ENCODE assay signal across 8 cellular contexts in the genomic region with DNA sequence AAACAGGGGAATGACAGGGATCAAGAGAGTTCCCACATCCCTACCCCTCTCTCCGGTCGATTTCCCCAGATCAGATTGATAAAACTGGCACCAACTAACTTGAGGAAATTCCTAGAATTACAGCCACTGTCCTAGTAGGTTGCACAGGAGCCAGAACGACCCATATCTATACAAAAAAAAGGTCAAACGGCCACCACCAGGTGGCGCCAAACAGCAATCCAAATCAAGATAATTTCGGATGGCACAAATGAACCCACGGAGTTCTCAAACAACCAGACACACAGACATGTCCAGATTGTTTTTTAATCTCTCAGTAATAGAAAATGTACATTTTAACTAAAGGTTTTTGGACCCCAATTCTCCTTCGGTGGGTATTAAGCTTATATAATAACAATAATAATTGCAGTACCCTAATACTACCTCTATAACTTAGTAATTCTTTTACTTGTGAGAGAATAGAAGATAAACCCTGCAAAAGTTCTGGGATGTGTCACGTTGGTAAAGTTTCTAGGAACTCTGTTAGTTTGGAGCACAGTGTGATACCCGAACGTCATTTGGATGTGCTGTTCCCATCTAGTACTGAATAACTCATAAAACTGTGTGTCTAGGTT.
A peak's percentile ranks its signal among the peaks of the same experiment; 100 is the strongest.
DNase-seq lines count a peak whose midpoint lies in the region; ATAC-seq and TF ChIP-seq lines count a peak whose summit lies in the region.

No MANE protein-coding gene starts in this region.

- H3K4me3 ChIP-seq in HFF-Myc (replicated peaks; ENCODE audit: low read depth, low read length), result no peak overlapping the region
- no peak overlapping the region for H3K4me3 ChIP-seq in coronary artery
- no peak overlapping the region for H3K4me3 ChIP-seq in lower lobe of right lung

- H3K36me3 Mint-ChIP-seq in activated B cell treated with CpG ODN at 0.5 μM for 24 hours (ENCODE audit: low read depth), result no peaks in the 10 kb centered on the region

- peak; percentile 79 for TF ChIP-seq CTCF in HFF-Myc (IDR thresholded peaks at IDR 0.05; ENCODE audit: low read depth, low read length, missing control alignments)
- peak; percentile 94 for TF ChIP-seq CTCF in activated B cell treated with CpG ODN at 0.5 μM for 24 hours (IDR thresholded peaks at IDR 0.05)
- TF ChIP-seq CTCF in coronary artery (IDR thresholded peaks at IDR 0.05), result peak; percentile 55
- TF ChIP-seq CTCF in lower lobe of right lung (IDR thresholded peaks at IDR 0.05), result peak; percentile 69

- H3K4me3 Mint-ChIP-seq in activated B cell treated with CpG ODN at 0.5 μM for 24 hours, result no peak overlapping the region

- H3K4me1 ChIP-seq in lower lobe of right lung, result no peaks in the 10 kb centered on the region

- no peaks in the 10 kb centered on the region for H3K27me3 Mint-ChIP-seq in activated B cell treated with CpG ODN at 0.5 μM for 24 hours

- no peaks in the 10 kb centered on the region for H3K27me3 ChIP-seq in lower lobe of right lung (ENCODE audit: low read depth)

- H3K4me1 Mint-ChIP-seq in activated B cell treated with CpG ODN at 0.5 μM for 24 hours, result no peaks in the 10 kb centered on the region

- DNase-seq in NCI-H510A treated with DMSO at 0.1 percent for 48 hours (lab: John Stamatoyannopoulos, UW) (peak; percentile 13), NCI-H510A (lab: John Stamatoyannopoulos, UW) (no peak), HFF-Myc (ENCODE audit: extremely low read depth, low read depth) (peak; percentile 19), NCI-H1417 treated with DMSO at 0.1 percent for 48 hours (lab: John Stamatoyannopoulos, UW) (peak; percentile 24), activated B cell treated with CpG ODN at 0.5 μM for 24 hours (peak; percentile 33), coronary artery (ENCODE audit: low spot score) (no peak), lower lobe of right lung (peak; percentile 62)
- peak; percentile 5 for DNase-seq in stimulated activated CD8-positive, alpha-beta memory T cell treated with anti-CD3 and anti-CD28 coated beads, Interleukin-12 subunit alpha, Interleukin-12 subunit beta, amount 100 ng/mL, for 24 hours (ENCODE audit: extremely low read depth)

- ATAC-seq in activated B cell treated with CpG ODN at 0.5 μM for 24 hours (ENCODE audit: low read depth) (no peak), lower lobe of right lung (peak; percentile 67 to 70)

- intact Hi-C loops in activated B cell treated with CpG ODN at 0.5 μM for 24 hours (cut with micrococcal nuclease), result loop anchor here (1.0 to 5.0 kb wide), 5 partner anchors 271 to 1133 kb away; no protein-coding TSS in a partner anchor
- intact Hi-C loops in lower lobe of right lung (cut with DNase I), result loop anchor here (2.0 kb wide), 1 partner anchor 269 kb away; no protein-coding TSS in a partner anchor

- CTCF ChIA-PET in activated B cell treated with CpG ODN at 0.5 μM for 24 hours (lab: Charles Lee), result interaction anchor here (1.3 to 1.4 kb wide), 2 partner anchors 9 to 19 kb away, joined by 3 read pairs; no protein-coding TSS in a partner anchor

- H3K9me3 ChIP-seq in lower lobe of right lung, result no peaks in the 10 kb centered on the region

- no peak overlapping the region for H3K27ac Mint-ChIP-seq in activated B cell treated with CpG ODN at 0.5 μM for 24 hours

- H3K27ac ChIP-seq in coronary artery (no peak overlapping the region), lower lobe of right lung (no peak overlapping the region)

- H3K9me3 Mint-ChIP-seq in activated B cell treated with CpG ODN at 0.5 μM for 24 hours, result no peaks in the 10 kb centered on the region

- POLR2A ChIA-PET in activated B cell treated with CpG ODN at 0.5 μM for 24 hours (lab: Charles Lee), result no interaction called here

- no peaks in the 10 kb centered on the region for H3K36me3 ChIP-seq in lower lobe of right lung

Comparison
In these comparisons a context has a peak if more than half of its experiments do, and no peak if none do; other contexts are left out.
1. DNase-seq: peak in NCI-H510A treated with DMSO at 0.1 percent for 48 hours (single experiment), HFF-Myc (single experiment), NCI-H1417 treated with DMSO at 0.1 percent for 48 hours (single experiment), activated B cell treated with CpG ODN at 0.5 μM for 24 hours (single experiment), lower lobe of right lung (single experiment) and stimulated activated CD8-positive, alpha-beta memory T cell treated with anti-CD3 and anti-CD28 coated beads, Interleukin-12 subunit alpha, Interleukin-12 subunit beta, amount 100 ng/mL, for 24 hours (single experiment); none in NCI-H510A (single experiment) and coronary artery (single experiment).
2. Peak in every context shown above with its lines, with median percentiles within 50 percentile points of each other: CTCF ChIP-seq.